In the genomic region with DNA sequence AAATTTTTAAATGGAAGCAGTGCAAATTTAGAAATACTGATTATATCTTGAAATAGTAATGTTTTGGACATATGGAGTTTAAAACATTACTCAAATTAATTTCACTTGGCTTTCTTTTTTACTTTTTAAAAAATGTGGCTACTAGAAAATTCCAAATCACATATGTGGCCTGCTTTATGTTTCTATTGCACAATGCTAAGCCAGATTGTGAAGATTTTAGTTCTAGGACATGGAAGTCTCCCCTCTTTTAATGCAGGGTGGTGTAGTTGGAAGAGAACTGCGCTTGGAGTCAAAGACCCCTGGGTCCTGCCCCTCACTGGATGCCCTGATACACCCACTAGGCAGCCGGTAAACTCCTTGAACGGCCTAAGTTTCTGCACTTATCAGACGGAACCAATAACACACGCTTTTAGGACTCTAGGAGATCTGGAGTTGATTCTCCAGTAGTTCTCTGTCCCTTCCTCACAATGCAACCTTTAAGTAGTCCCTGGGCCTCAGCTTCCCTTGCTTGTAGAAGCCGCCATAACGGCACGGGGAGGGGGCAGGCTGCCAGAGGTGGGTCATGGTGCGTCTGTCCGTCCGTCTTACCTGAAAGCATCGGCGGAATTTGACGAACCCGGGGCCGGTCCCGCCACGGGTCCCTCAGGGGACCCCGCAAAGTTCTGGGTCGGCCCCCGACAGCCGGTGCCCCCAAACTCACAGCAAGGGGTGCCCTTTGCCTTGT, we compare ENCODE assay signal across 1 cellular context.
TF ChIP-seq lines count a peak whose summit lies in the region.

No MANE protein-coding gene starts in this region.

TF ChIP-seq in K562, 482 proteins besides CTCF, POLR2A, EP300 and RAD21:
- TF ChIP-seq ZNF584 (CRISPR knock-in tag; IDR thresholded peaks at IDR 0.05; ENCODE audit: low read depth) (no peak), FOS (IDR thresholded peaks at IDR 0.05; ENCODE audit: extremely low read depth, insufficient read length) (no peak), CEBPB (tag; IDR thresholded peaks at IDR 0.05) (peak; percentile 74), ZHX1 (conservative IDR thresholded peaks at IDR 0.05; ENCODE audit: low read length) (no peak), ETV5 (CRISPR knock-in tag; IDR thresholded peaks at IDR 0.05; ENCODE audit: low read depth) (no peak), CEBPG (CRISPR knock-in tag; IDR thresholded peaks at IDR 0.05) (no peak), CEBPG (tag; conservative IDR thresholded peaks at IDR 0.05 in 1 of 2, IDR thresholded peaks at IDR 0.05 in 1 of 2) (peak in 1 of 2 experiments; percentile 43; a peak in 2 of 4 replicates), MEF2A (IDR thresholded peaks at IDR 0.05; ENCODE audit: control insufficient read depth, low read depth, low read length) (no peak), ZNF12 (CRISPR knock-in tag; IDR thresholded peaks at IDR 0.05) (no peak), ELF1 (tag; IDR thresholded peaks at IDR 0.05) (no peak), ZKSCAN8 (CRISPR knock-in tag; IDR thresholded peaks at IDR 0.05) (no peak), SPI1 (IDR thresholded peaks at IDR 0.05; ENCODE audit: borderline replicate concordance, low read depth, low read length) (no peak), PHF20 (IDR thresholded peaks at IDR 0.05; ENCODE audit: partially characterized antibody) (peak; percentile 11), MITF (IDR thresholded peaks at IDR 0.05) (no peak), ZC3H4 (CRISPR knock-in tag; IDR thresholded peaks at IDR 0.05; ENCODE audit: borderline replicate concordance) (peak; percentile 50; the same call in 1 of the 2 replicates), SAP30 (IDR thresholded peaks at IDR 0.05; ENCODE audit: borderline replicate concordance, insufficient read depth, low read depth, low read length, poor library complexity, severe bottlenecking) (peak; percentile 86), RFX5 (IDR thresholded peaks at IDR 0.05; ENCODE audit: low read depth, low read length) (no peak), TRIM24 (IDR thresholded peaks at IDR 0.05) (no peak), ZNF57 (CRISPR knock-in tag; IDR thresholded peaks at IDR 0.05) (no peak)
- TF ChIP-seq, protein P1, sequence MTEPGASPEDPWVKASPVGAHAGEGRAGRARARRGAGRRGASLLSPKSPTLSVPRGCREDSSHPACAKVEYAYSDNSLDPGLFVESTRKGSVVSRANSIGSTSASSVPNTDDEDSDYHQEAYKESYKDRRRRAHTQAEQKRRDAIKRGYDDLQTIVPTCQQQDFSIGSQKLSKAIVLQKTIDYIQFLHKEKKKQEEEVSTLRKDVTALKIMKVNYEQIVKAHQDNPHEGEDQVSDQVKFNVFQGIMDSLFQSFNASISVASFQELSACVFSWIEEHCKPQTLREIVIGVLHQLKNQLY (CRISPR knock-in tag; conservative IDR thresholded peaks at IDR 0.05) = no peak
- TF ChIP-seq, protein P2, sequence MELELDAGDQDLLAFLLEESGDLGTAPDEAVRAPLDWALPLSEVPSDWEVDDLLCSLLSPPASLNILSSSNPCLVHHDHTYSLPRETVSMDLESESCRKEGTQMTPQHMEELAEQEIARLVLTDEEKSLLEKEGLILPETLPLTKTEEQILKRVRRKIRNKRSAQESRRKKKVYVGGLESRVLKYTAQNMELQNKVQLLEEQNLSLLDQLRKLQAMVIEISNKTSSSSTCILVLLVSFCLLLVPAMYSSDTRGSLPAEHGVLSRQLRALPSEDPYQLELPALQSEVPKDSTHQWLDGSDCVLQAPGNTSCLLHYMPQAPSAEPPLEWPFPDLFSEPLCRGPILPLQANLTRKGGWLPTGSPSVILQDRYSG (tag; conservative IDR thresholded peaks at IDR 0.05; ENCODE audit: low read depth) = no peak
TF ChIP-seq in K562: peak in this region for 5.
